26 cellular contexts compared by ENCODE assay signal in genomic region chr10:70299876-70300275, GRCh38. TPM values are rescaled to one million over a fixed set of nuclear protein-coding genes. Genes with fewer than 3 reads are reported as not detected.
"Had no signal": no experiment of that assay in that cellular context is flagged by ENCODE, and none has a peak within 500 bp of the region (broad histone marks: within the 10 kb centered on the region; RNA-seq: fewer than 3 reads in every experiment).

No MANE protein-coding gene starts in this region.

- H3K27ac ChIP-seq: coronary artery, dorsolateral prefrontal cortex, epithelial cell of prostate, esophagus squamous epithelium, gastrocnemius medialis, heart right ventricle, left lung, lower lobe of right lung had no signal

- H3K9me3 ChIP-seq: esophagus squamous epithelium, gastrocnemius medialis, heart right ventricle, left lung, lower lobe of right lung had no signal

- FAIRE-seq: colon, islet of Langerhans, keratinocyte had no signal

- H3K4me3 ChIP-seq: coronary artery, dorsolateral prefrontal cortex, esophagus squamous epithelium, gastrocnemius medialis, heart right ventricle, left lung, lower lobe of right lung had no signal

- DNase-seq: dermis blood vessel endothelial cell; dorsolateral prefrontal cortex; effector CD4-positive, alpha-beta T cell; effector memory CD4-positive, alpha-beta T cell; erythroblast; esophagus squamous epithelium; foreskin fibroblast; foreskin melanocyte; gastrocnemius medialis; glutamatergic neuron; head of caudate nucleus; heart right ventricle; hippocampal formation; left cardiac atrium; left lung; left ventricle myocardium superior; lower lobe of right lung; mesenchymal stem cell; midbrain had no signal

- H3K27me3 ChIP-seq: dorsolateral prefrontal cortex, esophagus squamous epithelium, gastrocnemius medialis, heart right ventricle, left lung had no signal

- H3K36me3 ChIP-seq: esophagus squamous epithelium, left lung, lower lobe of right lung had no signal

RNA-seq across cellular contexts. Expression of gene NPFFR1, which starts 16.1 kb away (rescaled TPM):
- total RNA-seq: dermis blood vessel endothelial cell, glomerular endothelial cell, lung microvascular endothelial cell had no signal
- polyA plus RNA-seq: heart right ventricle, keratinocyte had no signal
